9 cellular contexts compared by ENCODE assay signal in the genomic region with DNA sequence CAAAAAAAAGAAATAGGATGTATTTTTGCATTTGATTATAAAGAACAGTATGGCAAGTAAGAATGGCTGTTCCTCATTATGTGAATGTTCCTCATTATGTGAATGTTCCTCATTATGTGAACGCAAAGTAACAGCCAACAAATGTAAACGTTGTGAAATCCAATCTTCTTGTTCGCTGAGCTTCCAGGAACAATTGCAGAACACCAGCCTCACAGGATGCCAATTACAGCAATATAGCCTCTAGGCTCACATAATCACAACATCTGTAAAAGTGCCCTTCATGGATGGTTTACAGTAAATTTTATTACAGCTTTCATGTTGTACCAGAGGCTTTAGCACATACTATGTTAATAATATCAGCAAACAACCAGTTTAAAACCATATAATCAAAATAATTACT.
DNase-seq lines count a peak whose midpoint lies in the region; ATAC-seq lines count a peak whose summit lies in the region.
"Had no signal": no experiment of that assay in that cellular context is flagged by ENCODE, and none has a peak within 500 bp of the region (broad histone marks: within the 10 kb centered on the region; RNA-seq: fewer than 3 reads in every experiment).

No MANE protein-coding gene starts in this region.

- ATAC-seq in HG03521 (IDR thresholded peaks at IDR 0.05; ENCODE audit: unreplicated experiment) (no peak), HG02678 (IDR thresholded peaks at IDR 0.05; ENCODE audit: unreplicated experiment) (no peak)
- ATAC-seq: heart right ventricle had no signal

- DNase-seq in Kasumi-1 (lab: John Stamatoyannopoulos, UW) (peak; percentile 57 to 73), NCI-H2107 treated with DMSO at 0.1 percent for 48 hours (lab: John Stamatoyannopoulos, UW; ENCODE audit: unreplicated experiment) (peak; percentile 79), SKM-1 (lab: John Stamatoyannopoulos, UW; ENCODE audit: unreplicated experiment) (peak; percentile 93), renal cortical epithelial cell (ENCODE audit: low read depth) (peak; percentile 68)
- no peak for DNase-seq in activated naive CD4-positive, alpha-beta T cell treated with anti-CD3 and anti-CD28 coated beads, Interleukin-2, amount 50 U/mL, for 16 hours
- DNase-seq: heart right ventricle, mammary epithelial cell had no signal
